Comparison of ENCODE assay signal across 8 cellular contexts in the genomic region with DNA sequence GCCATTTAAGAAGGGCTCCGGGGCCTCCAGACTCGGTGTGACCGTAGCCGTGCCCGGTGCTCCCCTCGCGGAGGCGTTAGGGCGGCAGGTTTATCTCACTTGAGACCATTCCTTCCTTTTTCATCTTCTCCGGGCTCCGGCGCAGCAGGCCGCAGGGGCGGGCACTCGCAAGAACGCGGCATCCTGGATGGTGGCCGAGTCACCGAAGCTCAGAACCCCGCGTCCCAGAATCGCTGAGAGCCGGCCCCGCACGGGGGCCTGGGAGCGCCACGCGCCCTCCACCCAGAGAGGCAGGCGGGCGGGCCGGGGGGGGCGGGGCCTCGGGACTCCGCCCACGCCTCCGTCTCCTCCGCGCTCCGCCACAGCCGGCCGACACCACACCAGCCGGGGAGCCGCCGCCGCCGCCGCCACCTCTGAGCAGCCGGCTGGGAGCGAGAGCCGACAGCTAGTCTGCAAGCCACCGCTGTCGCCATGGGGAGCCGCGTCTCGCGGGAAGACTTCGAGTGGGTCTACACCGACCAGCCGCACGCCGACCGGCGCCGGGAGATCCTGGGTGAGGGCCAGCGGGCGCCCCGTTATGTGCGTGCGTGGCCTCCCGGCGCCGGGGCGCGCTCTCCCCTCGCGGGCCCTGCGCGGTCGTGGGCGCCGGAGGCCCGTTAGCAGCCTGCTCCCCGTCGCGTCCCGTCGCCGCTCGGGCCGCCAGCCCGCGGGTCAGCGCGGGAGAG. TPM values are rescaled to one million over a fixed set of nuclear protein-coding genes. Genes with fewer than 3 reads are reported as not detected.
DNase-seq lines count a peak whose midpoint lies in the region; ATAC-seq, FAIRE-seq and TF ChIP-seq lines count a peak whose summit lies in the region.

Gene DEGS1 (plus strand): TSS at position 375 of the 725 bp plus-strand sequence. CDS start 97 bp downstream, at position 472.

- intact Hi-C loops in activated CD4-positive, alpha-beta T cell treated with anti-CD3 and anti-CD28 coated beads, Interleukin-2, amount 10 ng/mL, durations not matched to agents 24 days and 14 days (cut with micrococcal nuclease), result loop anchor here (1.0 to 10.0 kb wide), 7 partner anchors 14 to 478 kb away; partner anchors contain the start of genes NVL and WDR26
- intact Hi-C loops in left lung (cut with DNase I), result no loop called here

- peak within 1 kb of the TSS; percentile 97 for H3K27ac Mint-ChIP-seq in activated CD4-positive, alpha-beta T cell treated with anti-CD3 and anti-CD28 coated beads, Interleukin-2, amount 10 ng/mL, durations not matched to agents 24 days and 14 days

- peaks cover 3% of the 10 kb centered on the region for H3K27me3 Mint-ChIP-seq in activated CD4-positive, alpha-beta T cell treated with anti-CD3 and anti-CD28 coated beads, Interleukin-2, amount 10 ng/mL, durations not matched to agents 24 days and 14 days

- H3K4me3 ChIP-seq in BLaER1 (peak within 1 kb of the TSS; percentile 98), coronary artery (peak within 1 kb of the TSS; percentile 88), left lung (peak within 1 kb of the TSS; percentile 83 to 98)

- no peaks in the 10 kb centered on the region for H3K27me3 ChIP-seq in BLaER1
- H3K27me3 ChIP-seq in left lung, result no peaks in the 10 kb centered on the region

- H3K4me1 Mint-ChIP-seq in activated CD4-positive, alpha-beta T cell treated with anti-CD3 and anti-CD28 coated beads, Interleukin-2, amount 10 ng/mL, durations not matched to agents 24 days and 14 days, result peaks cover 45% of the 10 kb centered on the region

- H3K4me1 ChIP-seq in BLaER1 (peaks cover 42% of the 10 kb centered on the region), left lung (peaks cover 4 to 51% of the 10 kb centered on the region in 2 donors)

- peak; percentile 68 for ATAC-seq in HG03439 (IDR thresholded peaks at IDR 0.05; ENCODE audit: unreplicated experiment)
- peak; percentile 97 for ATAC-seq in left lung

- H3K27ac ChIP-seq in BLaER1 (peak within 1 kb of the TSS; percentile 91), coronary artery (peak within 1 kb of the TSS; percentile 93 to 95), left lung (peak within 1 kb of the TSS; percentile 94 to 96)

- FAIRE-seq in GM19239 (lab: Jason Lieb, UNC), result no peak

- peak; percentile 77 for DNase-seq in GM19239 (ENCODE audit: insufficient read length, low spot score)
- peak; percentile 88 for DNase-seq in NCI-H510A treated with DMSO at 0.1 percent for 48 hours (lab: John Stamatoyannopoulos, UW)
- peak; percentile 95 for DNase-seq in activated CD4-positive, alpha-beta T cell treated with anti-CD3 and anti-CD28 coated beads, Interleukin-2, amount 10 ng/mL, durations not matched to agents 24 days and 14 days
- DNase-seq in coronary artery (ENCODE audit: low spot score), result peak; percentile 89
- peak; percentile 86 to 97 for DNase-seq in left lung
- peak; percentile 60 to 78 for DNase-seq in stimulated activated CD4-positive, alpha-beta T cell treated with anti-CD3 and anti-CD28 coated beads, Interleukin-2, amount 100 ng/mL, for 48 hours

- no peaks in the 10 kb centered on the region for H3K9me3 Mint-ChIP-seq in activated CD4-positive, alpha-beta T cell treated with anti-CD3 and anti-CD28 coated beads, Interleukin-2, amount 10 ng/mL, durations not matched to agents 24 days and 14 days

- peak within 1 kb of the TSS; percentile 96 for H3K4me3 Mint-ChIP-seq in activated CD4-positive, alpha-beta T cell treated with anti-CD3 and anti-CD28 coated beads, Interleukin-2, amount 10 ng/mL, durations not matched to agents 24 days and 14 days

- peaks cover 28% of the 10 kb centered on the region for H4K20me1 ChIP-seq in BLaER1

- H3K9ac ChIP-seq in BLaER1, result peak within 1 kb of the TSS; percentile 94

- H3K36me3 ChIP-seq in BLaER1, result peaks cover 31% of the 10 kb centered on the region
- H3K36me3 ChIP-seq in left lung, result peaks cover 0 to 11% of the 10 kb centered on the region in 2 donors

- peaks cover 9% of the 10 kb centered on the region; the same call in 1 of the 2 replicates for H3K9me3 ChIP-seq in BLaER1
- H3K9me3 ChIP-seq in left lung, result no peaks in the 10 kb centered on the region

- TF ChIP-seq CTCF in coronary artery (IDR thresholded peaks at IDR 0.05) (no peak), left lung (IDR thresholded peaks at IDR 0.05) (no peak)

- H3K36me3 Mint-ChIP-seq in activated CD4-positive, alpha-beta T cell treated with anti-CD3 and anti-CD28 coated beads, Interleukin-2, amount 10 ng/mL, durations not matched to agents 24 days and 14 days (ENCODE audit: low read depth), result peaks cover 24% of the 10 kb centered on the region

- H3K4me2 ChIP-seq in BLaER1, result peak within 1 kb of the TSS; percentile 86

RNA-seq across cellular contexts. Expression of gene DEGS1, which starts in this region (rescaled TPM):
- total RNA-seq in activated CD4-positive, alpha-beta T cell treated with anti-CD3 and anti-CD28 coated beads, Interleukin-2, amount 10 ng/mL, durations not matched to agents 24 days and 14 days, result 51.8 and 56.3 TPM in 2 replicates
- 10 to 100 TPM; 84.6 to 92.2 TPM for total RNA-seq in left lung

Comparison
In these comparisons a context has a peak if more than half of its experiments do, and no peak if none do; other contexts are left out.
1. Peak in every context shown above with its lines: DNase-seq, ATAC-seq, H3K4me3 ChIP-seq and H3K27ac ChIP-seq.